1 cellular context compared by ENCODE assay signal in the genomic region with DNA sequence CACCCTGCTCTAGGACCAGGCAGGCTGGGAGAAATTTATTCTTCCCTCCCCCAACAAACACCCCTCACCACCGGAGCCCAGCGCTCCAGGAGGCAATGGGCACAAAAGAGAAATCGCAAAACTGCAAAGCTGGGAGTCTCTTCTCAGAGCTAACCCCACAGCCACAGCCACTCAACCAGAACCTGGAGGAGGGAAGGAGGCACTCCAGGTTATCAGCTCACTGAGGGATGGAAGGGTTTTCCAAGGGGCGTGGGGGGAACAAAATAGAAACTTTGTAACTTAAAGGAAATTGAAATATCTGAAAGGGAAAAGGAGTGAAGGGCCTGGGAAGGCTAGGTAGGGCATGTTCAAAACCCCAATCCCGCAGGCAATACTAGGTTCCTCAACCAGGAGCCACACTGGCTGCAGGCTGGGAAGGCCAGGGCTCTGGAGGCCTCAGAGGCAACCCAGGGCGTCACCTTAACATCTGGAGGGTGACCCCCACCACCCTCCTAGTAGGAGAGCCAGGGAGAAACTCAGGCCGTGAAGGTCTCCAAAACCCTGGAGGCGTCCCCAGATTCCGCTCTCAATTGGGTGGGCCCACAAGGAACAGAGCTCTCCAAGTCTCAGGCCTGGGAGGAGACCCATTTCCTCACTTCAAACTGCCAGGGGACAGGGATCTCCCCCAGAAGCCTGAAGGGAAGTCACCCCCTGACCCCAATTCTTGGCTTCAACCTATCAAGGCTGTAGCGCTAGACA.
TF ChIP-seq lines count a peak whose summit lies in the region.

No MANE protein-coding gene starts in this region.

TF ChIP-seq in H1, 55 proteins besides CTCF, POLR2A, EP300 and RAD21:
- peak; percentile 10 for TF ChIP-seq TAF7 (optimal IDR thresholded peaks at IDR 0.05; ENCODE audit: borderline replicate concordance, low read depth, low read length)
- TF ChIP-seq TAF1 (IDR thresholded peaks at IDR 0.05; ENCODE audit: low read depth, low read length): 0 out of 2 replicates have a peak, but pooled peaks have one; percentile 32
- TF ChIP-seq ZNF274 (IDR thresholded peaks at IDR 0.05; ENCODE audit: borderline replicate concordance, extremely low read depth, low read length): no peak
